Comparison of ENCODE assay signal across 8 cellular contexts in genomic region chr7:16353226-16353625, GRCh38.
"Had no signal": no experiment of that assay in that cellular context is flagged by ENCODE, and none has a peak within 500 bp of the region (broad histone marks: within the 10 kb centered on the region; RNA-seq: fewer than 3 reads in every experiment).

No MANE protein-coding gene starts in this region.

- H3K27ac Mint-ChIP-seq: GM23338, HFFc6 had no signal

- ATAC-seq: GM23338, HCT116 had no signal

- DNase-seq: GM23248, GOT3, H7, H9, HCEC 1CT, HFFc6 had no signal

- H3K4me1 Mint-ChIP-seq: GM23338, H9 had no signal

- H3K4me3 Mint-ChIP-seq: GM23338, H9, HFFc6 had no signal
